Comparison of ENCODE assay signal across 20 cellular contexts in the genomic region with DNA sequence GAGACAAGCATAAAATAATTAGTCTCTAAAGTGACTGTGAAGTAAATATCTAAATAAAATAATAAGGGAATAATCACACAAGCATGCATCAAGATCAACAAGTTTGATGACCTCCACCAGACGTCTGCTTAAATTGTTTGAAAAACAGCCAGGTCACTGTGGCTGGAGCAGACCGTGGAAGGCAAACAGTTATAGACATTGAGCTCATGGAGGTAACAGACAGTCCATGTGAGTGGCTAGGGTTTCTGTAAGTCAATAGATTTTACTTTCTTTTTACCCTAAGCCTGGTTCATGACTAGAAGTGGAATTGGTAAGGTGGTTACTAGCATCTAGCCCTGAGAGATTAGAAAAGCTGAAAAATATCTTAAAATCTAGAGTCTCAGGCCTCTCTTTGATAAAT. TPM values are rescaled to one million over a fixed set of nuclear protein-coding genes. Genes with fewer than 3 reads are reported as not detected.
"Had no signal": no experiment of that assay in that cellular context is flagged by ENCODE, and none has a peak within 500 bp of the region (broad histone marks: within the 10 kb centered on the region; RNA-seq: fewer than 3 reads in every experiment).

No MANE protein-coding gene starts in this region.

RNA-seq across cellular contexts. Expression of gene CDY1, which starts 51.2 kb away (rescaled TPM):
- total RNA-seq: activated naive CD4-positive, alpha-beta T cell treated with anti-CD3 and anti-CD28 coated beads for 36 hours; activated naive CD4-positive, alpha-beta T cell treated with anti-CD3 and anti-CD28 coated beads, Interleukin-2, amount 50 U/mL, for 72 hours; activated naive CD8-positive, alpha-beta T cell treated with anti-CD3 and anti-CD28 coated beads for 36 hours; activated naive CD8-positive, alpha-beta T cell treated with anti-CD3 and anti-CD28 coated beads, Interleukin-2, amount 10 ng/mL, durations not matched to agents 7 days and 5 days; activated T-cell treated with anti-CD3 and anti-CD28 coated beads, Interleukin-2, amount 50 U/mL, for 4 hours; activated T-cell treated with anti-CD3 and anti-CD28 coated beads, Interleukin-2, amount 50 U/mL, for 72 hours; activated T-helper 1 cell treated with anti-CD3 and anti-CD28 coated beads, Interleukin-12 subunit alpha, Interleukin-12 subunit beta, Interleukin-2, Interleukin-4 antibody, amounts not matched to agents 30 ng/mL and 10 ng/mL and 1 ng/mL, durations not matched to agents 14 hours and 24 hours and 36 hours; activated T-helper 17 cell treated with anti-CD3 and anti-CD28 coated beads, Interleukin-2, amount 50 U/mL, for 72 hours; activated T-helper 2 cell treated with anti-CD3 and anti-CD28 coated beads, Interferon-gamma antibody, Interleukin-2, Interleukin-4, amounts not matched to agents 10 μg/mL and 5 μg/mL and 100 μg/mL, durations not matched to agents 14 hours and 24 hours and 36 hours; adrenal gland; aorta; ascending aorta; astrocyte; body of pancreas; breast epithelium; bronchial epithelial cell; cardiac muscle cell; cardiac septum; cerebellum; chondrocyte had no signal
